Comparison of ENCODE assay signal across 11 cellular contexts in genomic region chr9:132164604-132165362, GRCh38. TPM values are rescaled to one million over a fixed set of nuclear protein-coding genes. Genes with fewer than 3 reads are reported as not detected.
A peak's percentile ranks its signal among the peaks of the same experiment; 100 is the strongest.
DNase-seq lines count a peak whose midpoint lies in the region; TF ChIP-seq lines count a peak whose summit lies in the region.
"Had no signal": no experiment of that assay in that cellular context is flagged by ENCODE, and none has a peak within 500 bp of the region (broad histone marks: within the 10 kb centered on the region; RNA-seq: fewer than 3 reads in every experiment).

No MANE protein-coding gene starts in this region.

- TF ChIP-seq CTCF in brain (conservative IDR thresholded peaks at IDR 0.05) (no peak), left ventricle myocardium inferior (IDR thresholded peaks at IDR 0.05; ENCODE audit: borderline replicate concordance) (no peak), osteoblast (IDR thresholded peaks at IDR 0.05; ENCODE audit: extremely low read depth, low read depth, low read length) (no peak)

- H3K36me3 Mint-ChIP-seq in brain = no peaks in the 10 kb centered on the region

- no peaks in the 10 kb centered on the region for H3K36me3 ChIP-seq in GM23248 (ENCODE audit: low read depth)
- no peaks in the 10 kb centered on the region for H3K36me3 ChIP-seq in left ventricle myocardium inferior
- no peaks in the 10 kb centered on the region for H3K36me3 ChIP-seq in osteoblast (ENCODE audit: insufficient read depth, low read length)
- H3K36me3 ChIP-seq: left lung had no signal

- H3K9me3 ChIP-seq in GM23248 (ENCODE audit: low read depth) (no peaks in the 10 kb centered on the region), left ventricle myocardium inferior (replicated peaks) (no peaks in the 10 kb centered on the region), osteoblast (ENCODE audit: low read depth, low read length) (no peaks in the 10 kb centered on the region)
- H3K9me3 ChIP-seq: left lung had no signal

- no peaks in the 10 kb centered on the region for H3K4me1 ChIP-seq in GM23248 (ENCODE audit: insufficient read depth)
- peaks cover 45% of the 10 kb centered on the region for H3K4me1 ChIP-seq in left ventricle myocardium inferior
- H3K4me1 ChIP-seq in osteoblast (ENCODE audit: insufficient read depth, low read length) = peaks cover 10% of the 10 kb centered on the region
- H3K4me1 ChIP-seq: foreskin keratinocyte had no signal

- H3K9ac ChIP-seq in GM23248 = no peak overlapping the region

- H4K20me1 ChIP-seq in GM23248 (ENCODE audit: insufficient read depth) (no peaks in the 10 kb centered on the region), osteoblast (ENCODE audit: insufficient read depth, low read length) (peaks cover 51% of the 10 kb centered on the region)

- no peaks in the 10 kb centered on the region for H3F3A ChIP-seq in GM23248 (ENCODE audit: insufficient read depth)

- no peak overlapping the region for H3K4me2 ChIP-seq in GM23248 (ENCODE audit: unreplicated experiment)
- no peak overlapping the region for H3K4me2 ChIP-seq in osteoblast (ENCODE audit: insufficient read depth, low read length)

- WGBS in GM23248 (ENCODE audit: low coverage in 1 of 2, low lambda C conversion rate in 2 of 2, missing lambda C conversion rate in 2 of 2), 2 experiments = 13 to 15% methylated on average over 16 of the region's 16 CpGs

- H3K4me1 Mint-ChIP-seq in brain = peaks cover 64% of the 10 kb centered on the region

- H3K79me2 ChIP-seq in GM23248 (ENCODE audit: insufficient read depth) (no peaks in the 10 kb centered on the region), osteoblast (ENCODE audit: insufficient read depth, low read length) (no peaks in the 10 kb centered on the region)

- in situ Hi-C loops in GM23248 (cut with MboI) = no loop called here

- DNase-seq in GM23248 (peak; percentile 69), left ventricle myocardium inferior (no peak), osteoblast (ENCODE audit: insufficient read length, low spot score, missing footprints) (peak; percentile 84), A172 (ENCODE audit: low spot score) (no peak), globus pallidus (ENCODE audit: low spot score) (no peak), NCI-H82 (lab: John Stamatoyannopoulos, UW) (no peak)
- no peak for DNase-seq in activated CD4-positive, CD25-positive, alpha-beta regulatory T cell treated with anti-CD3 and anti-CD28 coated beads, Interleukin-2, amount 50 U/mL, for 72 hours
- DNase-seq: NCI-H1105 had no signal

- H2AFZ ChIP-seq in GM23248 = no peak overlapping the region
- H2AFZ ChIP-seq in osteoblast (ENCODE audit: low read length) = no peak overlapping the region

- H3K27me3 ChIP-seq in GM23248 (replicated peaks; ENCODE audit: insufficient read depth) (peaks cover 39% of the 10 kb centered on the region), left ventricle myocardium inferior (ENCODE audit: low read depth) (peaks cover 97% of the 10 kb centered on the region), osteoblast (ENCODE audit: insufficient read depth, low read length) (peaks cover 70% of the 10 kb centered on the region)

- H3K4me3 ChIP-seq in GM23248 (no peak overlapping the region), left ventricle myocardium inferior (peak overlapping the region; percentile 74), osteoblast (ENCODE audit: insufficient read depth, low read length) (no peak overlapping the region)
- H3K4me3 ChIP-seq: left lung had no signal

- no peak overlapping the region for H3K27ac ChIP-seq in GM23248
- H3K27ac ChIP-seq in left ventricle myocardium inferior (replicated peaks) = peak overlapping the region; percentile 16
- H3K27ac ChIP-seq in osteoblast (ENCODE audit: low read depth, low read length) = no peak overlapping the region
- H3K27ac ChIP-seq: foreskin keratinocyte, left lung had no signal

- H3K4me3 Mint-ChIP-seq in brain = peak overlapping the region; percentile 65 to 93 (median 73)

- H3K9me2 ChIP-seq in GM23248 (ENCODE audit: insufficient read depth) = no peaks in the 10 kb centered on the region

- peaks cover 66% of the 10 kb centered on the region for H3K27me3 Mint-ChIP-seq in brain

- intact Hi-C loops in left ventricle myocardium inferior (cut with micrococcal nuclease) = no loop called here

- peak overlapping the region in 2 of 5 experiments; percentile 29 to 70 for H3K27ac Mint-ChIP-seq in brain

- H3K9me3 Mint-ChIP-seq in brain = peaks cover 0 to 3% (median 0%) of the 10 kb centered on the region in 5 experiments

RNA-seq across cellular contexts. Expression of gene NTNG2, which starts 2.9 kb away (rescaled TPM):
- 1.5 and 2.5 TPM in 2 replicates for total RNA-seq in GM23248 (2014; rRNA removed; shearing (Covaris generic))
- polyA plus RNA-seq in GM23248 (2016; fragmentation: Nextera tagmentation; extraction: Ambion mirVana) (0.11 and 0.13 TPM in 2 replicates), brain (ENCODE audit: insufficient read depth, low read depth, low replicate concordance) (8.9 TPM)
- total RNA-seq in left ventricle myocardium inferior (1.9 TPM), osteoblast (9.4 and 13.0 TPM in 2 replicates)
- total RNA-seq in A172 (2014; rRNA removed; shearing (Covaris generic)) = 3.8 and 5.7 TPM in 2 replicates

Comparison
In these comparisons a context has a peak if more than half of its experiments do, and no peak if none do; other contexts are left out.
1. DNase-seq: peak in GM23248 (single experiment) and osteoblast (single experiment); none in left ventricle myocardium inferior (single experiment), activated CD4-positive, CD25-positive, alpha-beta regulatory T cell treated with anti-CD3 and anti-CD28 coated beads, Interleukin-2, amount 50 U/mL, for 72 hours (single experiment), A172 (single experiment), globus pallidus (single experiment) and NCI-H82 (single experiment).